In the genomic region with DNA sequence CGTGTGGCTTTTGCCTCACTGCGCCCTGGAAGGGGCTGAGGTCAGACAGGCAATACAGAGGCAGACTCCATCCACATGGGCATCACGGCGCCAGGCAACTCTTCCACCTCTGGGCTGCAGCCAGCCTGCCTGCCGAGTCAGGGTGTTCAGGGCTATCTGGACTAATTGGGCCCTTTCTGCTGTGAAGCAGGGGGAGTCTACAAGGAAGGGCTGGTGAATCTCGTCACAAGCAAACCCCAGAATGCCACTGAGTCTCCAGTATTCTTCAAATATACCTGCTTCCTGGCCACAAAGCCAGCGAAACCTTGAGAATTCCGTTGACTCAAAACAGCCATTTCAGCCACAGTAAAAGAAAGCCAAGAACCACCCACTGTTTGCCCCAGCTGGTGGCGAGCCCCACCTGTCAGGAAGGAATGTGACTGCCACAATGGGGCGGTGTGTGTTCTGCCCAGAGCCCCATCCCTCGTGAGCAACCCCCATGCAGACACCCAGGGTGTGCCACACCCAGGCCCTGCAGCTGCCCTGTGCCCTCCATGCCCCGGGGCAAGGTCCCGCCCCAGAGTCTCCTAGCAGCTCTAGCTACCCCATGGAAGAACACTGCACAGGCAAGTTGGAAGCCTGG, we compare ENCODE assay signal across 9 cellular contexts.
DNase-seq lines count a peak whose midpoint lies in the region; ATAC-seq and TF ChIP-seq lines count a peak whose summit lies in the region.
"Had no signal": no experiment of that assay in that cellular context is flagged by ENCODE, and none has a peak within 500 bp of the region (broad histone marks: within the 10 kb centered on the region; RNA-seq: fewer than 3 reads in every experiment).

No MANE protein-coding gene starts in this region.

- H3K36me3 Mint-ChIP-seq in activated CD8-positive, alpha-beta T cell treated with anti-CD3 and anti-CD28 coated beads for 36 hours (ENCODE audit: low read depth) = no peaks in the 10 kb centered on the region
- peaks cover 10% of the 10 kb centered on the region for H3K36me3 Mint-ChIP-seq in memory B cell

- H3K4me3 Mint-ChIP-seq in activated CD8-positive, alpha-beta T cell treated with anti-CD3 and anti-CD28 coated beads for 36 hours = no peak overlapping the region
- peak overlapping the region; percentile 37 for H3K4me3 Mint-ChIP-seq in memory B cell
- H3K4me3 Mint-ChIP-seq: neural crest cell had no signal

- H3K27me3 Mint-ChIP-seq in activated CD8-positive, alpha-beta T cell treated with anti-CD3 and anti-CD28 coated beads for 36 hours = no peaks in the 10 kb centered on the region
- H3K27me3 Mint-ChIP-seq in memory B cell = no peaks in the 10 kb centered on the region

- DNase-seq in NCI-H2081 (lab: John Stamatoyannopoulos, UW) = peak; percentile 54 to 59
- DNase-seq in NCI-H2081 treated with DMSO at 0.1 percent for 48 hours (lab: John Stamatoyannopoulos, UW) = no peak
- peak; percentile 76 for DNase-seq in activated CD8-positive, alpha-beta T cell treated with anti-CD3 and anti-CD28 coated beads for 36 hours
- peak in 1 of 2 donors; percentile 50 for DNase-seq in memory B cell (ENCODE audit: low spot score in 2 of 2)
- DNase-seq in foreskin melanocyte = no peak
- no peak for DNase-seq in NOMO-1 treated with dmso at 0.1 percent for 144 hours (lab: John Stamatoyannopoulos, UW; ENCODE audit: unreplicated experiment)
- no peak for DNase-seq in caudate nucleus (lab: John Stamatoyannopoulos, UW)

- peak; percentile 63 for ATAC-seq in HG03103 (IDR thresholded peaks at IDR 0.05; ENCODE audit: low read depth, unreplicated experiment)
- ATAC-seq in activated CD8-positive, alpha-beta T cell treated with anti-CD3 and anti-CD28 coated beads for 36 hours = peak; percentile 76
- ATAC-seq in memory B cell (ENCODE audit: low read depth) = peak; percentile 92

- H3K27ac Mint-ChIP-seq in activated CD8-positive, alpha-beta T cell treated with anti-CD3 and anti-CD28 coated beads for 36 hours = no peak overlapping the region
- H3K27ac Mint-ChIP-seq in memory B cell = peak overlapping the region; percentile 87

- intact Hi-C loops in activated CD8-positive, alpha-beta T cell treated with anti-CD3 and anti-CD28 coated beads for 36 hours (cut with micrococcal nuclease) = loop anchor here (5.0 kb wide), 1 partner anchor 85 kb away; no protein-coding TSS in a partner anchor

- no peak for TF ChIP-seq CTCF in activated CD8-positive, alpha-beta T cell treated with anti-CD3 and anti-CD28 coated beads for 36 hours (IDR thresholded peaks at IDR 0.05)

- POLR2A ChIA-PET in activated CD8-positive, alpha-beta T cell treated with anti-CD3 and anti-CD28 coated beads for 36 hours (lab: Charles Lee) = interaction anchor here (0.9 to 2.6 kb wide), 2 partner anchors 12 to 115 kb away, joined by 3 to 10 read pairs; no protein-coding TSS in a partner anchor

- H3K9me3 Mint-ChIP-seq in activated CD8-positive, alpha-beta T cell treated with anti-CD3 and anti-CD28 coated beads for 36 hours = no peaks in the 10 kb centered on the region
- no peaks in the 10 kb centered on the region for H3K9me3 Mint-ChIP-seq in memory B cell
- H3K9me3 Mint-ChIP-seq: neural crest cell had no signal

- CTCF ChIA-PET in activated CD8-positive, alpha-beta T cell treated with anti-CD3 and anti-CD28 coated beads for 36 hours (lab: Charles Lee) = interaction anchor here (0.8 to 2.3 kb wide), 11 partner anchors 10 to 200 kb away, joined by 3 to 20 read pairs (median 5); no protein-coding TSS in a partner anchor

- H3K4me1 Mint-ChIP-seq in activated CD8-positive, alpha-beta T cell treated with anti-CD3 and anti-CD28 coated beads for 36 hours (ENCODE audit: low read depth) = peaks cover 33% of the 10 kb centered on the region
- peaks cover 41% of the 10 kb centered on the region for H3K4me1 Mint-ChIP-seq in memory B cell

- H3K27ac ChIP-seq in caudate nucleus (ENCODE audit: low read depth, low read length) = no peak overlapping the region

Comparison
In these comparisons a context has a peak if more than half of its experiments do, and no peak if none do; other contexts are left out.
1. DNase-seq: peak in NCI-H2081 (2 of 2) and activated CD8-positive, alpha-beta T cell treated with anti-CD3 and anti-CD28 coated beads for 36 hours (single experiment); none in NCI-H2081 treated with DMSO at 0.1 percent for 48 hours (single experiment), foreskin melanocyte (single experiment), NOMO-1 treated with dmso at 0.1 percent for 144 hours (single experiment) and caudate nucleus (0 of 61).
2. Peak in every context shown above with its lines, with median percentiles within 50 percentile points of each other: ATAC-seq.